Comparison of ENCODE assay signal across 1 cellular context in genomic region chr19:41363753-41364545, GRCh38.
A peak's percentile ranks its signal among the peaks of the same experiment; 100 is the strongest.
TF ChIP-seq lines count a peak whose summit lies in the region.

A gene with protein sequence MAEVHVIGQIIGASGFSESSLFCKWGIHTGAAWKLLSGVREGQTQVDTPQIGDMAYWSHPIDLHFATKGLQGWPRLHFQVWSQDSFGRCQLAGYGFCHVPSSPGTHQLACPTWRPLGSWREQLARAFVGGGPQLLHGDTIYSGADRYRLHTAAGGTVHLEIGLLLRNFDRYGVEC (minus strand): TSS chr19:41364149. CDS start chr19:41363519, 630 bp downstream.

TF ChIP-seq in HepG2, 621 proteins besides CTCF, POLR2A, EP300 and RAD21 (continued from another document and continues in another):
- no peak for TF ChIP-seq ZBTB8A (CRISPR knock-in tag; IDR thresholded peaks at IDR 0.05; ENCODE audit: borderline replicate concordance, low read depth)
- TF ChIP-seq POLR2AphosphoS5 (IDR thresholded peaks at IDR 0.05; ENCODE audit: low read depth, low read length): peak; percentile 87
- TF ChIP-seq DPF2 (CRISPR knock-in tag; IDR thresholded peaks at IDR 0.05; ENCODE audit: borderline replicate concordance, low read depth): no peak
- TF ChIP-seq ZNF7 (CRISPR knock-in tag; IDR thresholded peaks at IDR 0.05): no peak
- TF ChIP-seq ZNF572 (CRISPR knock-in tag; IDR thresholded peaks at IDR 0.05): 0 out of 2 replicates have a peak, but pooled peaks have one; percentile 47
- TF ChIP-seq, protein P1, sequence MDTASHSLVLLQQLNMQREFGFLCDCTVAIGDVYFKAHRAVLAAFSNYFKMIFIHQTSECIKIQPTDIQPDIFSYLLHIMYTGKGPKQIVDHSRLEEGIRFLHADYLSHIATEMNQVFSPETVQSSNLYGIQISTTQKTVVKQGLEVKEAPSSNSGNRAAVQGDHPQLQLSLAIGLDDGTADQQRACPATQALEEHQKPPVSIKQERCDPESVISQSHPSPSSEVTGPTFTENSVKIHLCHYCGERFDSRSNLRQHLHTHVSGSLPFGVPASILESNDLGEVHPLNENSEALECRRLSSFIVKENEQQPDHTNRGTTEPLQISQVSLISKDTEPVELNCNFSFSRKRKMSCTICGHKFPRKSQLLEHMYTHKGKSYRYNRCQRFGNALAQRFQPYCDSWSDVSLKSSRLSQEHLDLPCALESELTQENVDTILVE (CRISPR knock-in tag; IDR thresholded peaks at IDR 0.05): no peak
- TF ChIP-seq ZNF12 (CRISPR knock-in tag; IDR thresholded peaks at IDR 0.05): no peak
- 0 out of 2 replicates have a peak, but pooled peaks have one; percentile 49 for TF ChIP-seq ZSCAN31 (CRISPR knock-in tag; IDR thresholded peaks at IDR 0.05; ENCODE audit: low read depth)
- TF ChIP-seq NFYB (CRISPR knock-in tag; IDR thresholded peaks at IDR 0.05): peak; percentile 84
- no peak for TF ChIP-seq HNF4A (CRISPR knock-in tag; IDR thresholded peaks at IDR 0.05)
- no peak for TF ChIP-seq CCAR2 (optimal IDR thresholded peaks at IDR 0.05; ENCODE audit: low read depth, low read length)
- TF ChIP-seq HDAC1 (CRISPR knock-in tag; IDR thresholded peaks at IDR 0.05): peak; percentile 57
- TF ChIP-seq ZMAT3 (CRISPR knock-in tag; conservative IDR thresholded peaks at IDR 0.05): 0 out of 2 replicates have a peak, but pooled peaks have one; percentile 16
- TF ChIP-seq TOPORS (CRISPR knock-in tag; IDR thresholded peaks at IDR 0.05): no peak
- TF ChIP-seq RORA (CRISPR knock-in tag; IDR thresholded peaks at IDR 0.05): no peak
- no peak; the same call in 1 of the 2 replicates for TF ChIP-seq ZFP82 (CRISPR knock-in tag; IDR thresholded peaks at IDR 0.05; ENCODE audit: borderline replicate concordance)
- no peak for TF ChIP-seq FOXK2 (IDR thresholded peaks at IDR 0.05)
- TF ChIP-seq ZNF720 (CRISPR knock-in tag; IDR thresholded peaks at IDR 0.05): no peak
- TF ChIP-seq, protein P2, sequence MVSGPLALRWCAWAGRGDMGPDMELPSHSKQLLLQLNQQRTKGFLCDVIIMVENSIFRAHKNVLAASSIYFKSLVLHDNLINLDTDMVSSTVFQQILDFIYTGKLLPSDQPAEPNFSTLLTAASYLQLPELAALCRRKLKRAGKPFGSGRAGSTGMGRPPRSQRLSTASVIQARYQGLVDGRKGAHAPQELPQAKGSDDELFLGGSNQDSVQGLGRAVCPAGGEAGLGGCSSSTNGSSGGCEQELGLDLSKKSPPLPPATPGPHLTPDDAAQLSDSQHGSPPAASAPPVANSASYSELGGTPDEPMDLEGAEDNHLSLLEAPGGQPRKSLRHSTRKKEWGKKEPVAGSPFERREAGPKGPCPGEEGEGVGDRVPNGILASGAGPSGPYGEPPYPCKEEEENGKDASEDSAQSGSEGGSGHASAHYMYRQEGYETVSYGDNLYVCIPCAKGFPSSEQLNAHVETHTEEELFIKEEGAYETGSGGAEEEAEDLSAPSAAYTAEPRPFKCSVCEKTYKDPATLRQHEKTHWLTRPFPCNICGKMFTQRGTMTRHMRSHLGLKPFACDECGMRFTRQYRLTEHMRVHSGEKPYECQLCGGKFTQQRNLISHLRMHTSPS (CRISPR knock-in tag; IDR thresholded peaks at IDR 0.05; ENCODE audit: low read depth): no peak
- TF ChIP-seq RXRB (CRISPR knock-in tag; IDR thresholded peaks at IDR 0.05; ENCODE audit: borderline replicate concordance): no peak
- no peak for TF ChIP-seq SMARCC2 (IDR thresholded peaks at IDR 0.05)
- TF ChIP-seq CHD4 (IDR thresholded peaks at IDR 0.05; ENCODE audit: borderline replicate concordance, low read length): no peak; the same call in 1 of the 2 replicates
- no peak for TF ChIP-seq ZNF225 (CRISPR knock-in tag; IDR thresholded peaks at IDR 0.05)
- TF ChIP-seq RERE (CRISPR knock-in tag; IDR thresholded peaks at IDR 0.05; ENCODE audit: low read depth): no peak
- TF ChIP-seq, protein P3, sequence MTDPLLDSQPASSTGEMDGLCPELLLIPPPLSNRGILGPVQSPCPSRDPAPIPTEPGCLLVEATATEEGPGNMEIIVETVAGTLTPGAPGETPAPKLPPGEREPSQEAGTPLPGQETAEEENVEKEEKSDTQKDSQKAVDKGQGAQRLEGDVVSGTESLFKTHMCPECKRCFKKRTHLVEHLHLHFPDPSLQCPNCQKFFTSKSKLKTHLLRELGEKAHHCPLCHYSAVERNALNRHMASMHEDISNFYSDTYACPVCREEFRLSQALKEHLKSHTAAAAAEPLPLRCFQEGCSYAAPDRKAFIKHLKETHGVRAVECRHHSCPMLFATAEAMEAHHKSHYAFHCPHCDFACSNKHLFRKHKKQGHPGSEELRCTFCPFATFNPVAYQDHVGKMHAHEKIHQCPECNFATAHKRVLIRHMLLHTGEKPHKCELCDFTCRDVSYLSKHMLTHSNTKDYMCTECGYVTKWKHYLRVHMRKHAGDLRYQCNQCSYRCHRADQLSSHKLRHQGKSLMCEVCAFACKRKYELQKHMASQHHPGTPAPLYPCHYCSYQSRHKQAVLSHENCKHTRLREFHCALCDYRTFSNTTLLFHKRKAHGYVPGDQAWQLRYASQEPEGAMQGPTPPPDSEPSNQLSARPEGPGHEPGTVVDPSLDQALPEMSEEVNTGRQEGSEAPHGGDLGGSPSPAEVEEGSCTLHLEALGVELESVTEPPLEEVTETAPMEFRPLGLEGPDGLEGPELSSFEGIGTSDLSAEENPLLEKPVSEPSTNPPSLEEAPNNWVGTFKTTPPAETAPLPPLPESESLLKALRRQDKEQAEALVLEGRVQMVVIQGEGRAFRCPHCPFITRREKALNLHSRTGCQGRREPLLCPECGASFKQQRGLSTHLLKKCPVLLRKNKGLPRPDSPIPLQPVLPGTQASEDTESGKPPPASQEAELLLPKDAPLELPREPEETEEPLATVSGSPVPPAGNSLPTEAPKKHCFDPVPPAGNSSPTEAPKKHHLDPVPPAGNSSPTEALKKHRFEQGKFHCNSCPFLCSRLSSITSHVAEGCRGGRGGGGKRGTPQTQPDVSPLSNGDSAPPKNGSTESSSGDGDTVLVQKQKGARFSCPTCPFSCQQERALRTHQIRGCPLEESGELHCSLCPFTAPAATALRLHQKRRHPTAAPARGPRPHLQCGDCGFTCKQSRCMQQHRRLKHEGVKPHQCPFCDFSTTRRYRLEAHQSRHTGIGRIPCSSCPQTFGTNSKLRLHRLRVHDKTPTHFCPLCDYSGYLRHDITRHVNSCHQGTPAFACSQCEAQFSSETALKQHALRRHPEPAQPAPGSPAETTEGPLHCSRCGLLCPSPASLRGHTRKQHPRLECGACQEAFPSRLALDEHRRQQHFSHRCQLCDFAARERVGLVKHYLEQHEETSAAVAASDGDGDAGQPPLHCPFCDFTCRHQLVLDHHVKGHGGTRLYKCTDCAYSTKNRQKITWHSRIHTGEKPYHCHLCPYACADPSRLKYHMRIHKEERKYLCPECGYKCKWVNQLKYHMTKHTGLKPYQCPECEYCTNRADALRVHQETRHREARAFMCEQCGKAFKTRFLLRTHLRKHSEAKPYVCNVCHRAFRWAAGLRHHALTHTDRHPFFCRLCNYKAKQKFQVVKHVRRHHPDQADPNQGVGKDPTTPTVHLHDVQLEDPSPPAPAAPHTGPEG (CRISPR knock-in tag; IDR thresholded peaks at IDR 0.05): no peak
- TF ChIP-seq ZNF543 (CRISPR knock-in tag; IDR thresholded peaks at IDR 0.05): no peak
- no peak for TF ChIP-seq TGIF2 (CRISPR knock-in tag; IDR thresholded peaks at IDR 0.05)
- no peak for TF ChIP-seq ZNF629 (CRISPR knock-in tag; conservative IDR thresholded peaks at IDR 0.05)
- no peak for TF ChIP-seq EEA1 (CRISPR knock-in tag; IDR thresholded peaks at IDR 0.05; ENCODE audit: borderline replicate concordance)
- TF ChIP-seq, protein P4, sequence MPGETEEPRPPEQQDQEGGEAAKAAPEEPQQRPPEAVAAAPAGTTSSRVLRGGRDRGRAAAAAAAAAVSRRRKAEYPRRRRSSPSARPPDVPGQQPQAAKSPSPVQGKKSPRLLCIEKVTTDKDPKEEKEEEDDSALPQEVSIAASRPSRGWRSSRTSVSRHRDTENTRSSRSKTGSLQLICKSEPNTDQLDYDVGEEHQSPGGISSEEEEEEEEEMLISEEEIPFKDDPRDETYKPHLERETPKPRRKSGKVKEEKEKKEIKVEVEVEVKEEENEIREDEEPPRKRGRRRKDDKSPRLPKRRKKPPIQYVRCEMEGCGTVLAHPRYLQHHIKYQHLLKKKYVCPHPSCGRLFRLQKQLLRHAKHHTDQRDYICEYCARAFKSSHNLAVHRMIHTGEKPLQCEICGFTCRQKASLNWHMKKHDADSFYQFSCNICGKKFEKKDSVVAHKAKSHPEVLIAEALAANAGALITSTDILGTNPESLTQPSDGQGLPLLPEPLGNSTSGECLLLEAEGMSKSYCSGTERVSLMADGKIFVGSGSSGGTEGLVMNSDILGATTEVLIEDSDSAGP (CRISPR knock-in tag; IDR thresholded peaks at IDR 0.05; ENCODE audit: borderline replicate concordance): peak; percentile 81; the same call in 1 of the 2 replicates
- TF ChIP-seq AGO2 (optimal IDR thresholded peaks at IDR 0.05; ENCODE audit: low read depth, low read length): no peak
- TF ChIP-seq ZNF44 (CRISPR knock-in tag; IDR thresholded peaks at IDR 0.05): 0 out of 2 replicates have a peak, but pooled peaks have one; percentile 19
- TF ChIP-seq PBX2 (CRISPR knock-in tag; IDR thresholded peaks at IDR 0.05): peak; percentile 85
- TF ChIP-seq ZZZ3 (CRISPR knock-in tag; IDR thresholded peaks at IDR 0.05; ENCODE audit: borderline replicate concordance): no peak
- no peak for TF ChIP-seq HES4 (CRISPR knock-in tag; IDR thresholded peaks at IDR 0.05; ENCODE audit: borderline replicate concordance)
- TF ChIP-seq ZKSCAN1 (IDR thresholded peaks at IDR 0.05; ENCODE audit: low read length): no peak
- no peak for TF ChIP-seq MTA3 (CRISPR knock-in tag; IDR thresholded peaks at IDR 0.05)
- peak; percentile 68; the same call in 1 of the 2 replicates for TF ChIP-seq ZNF644 (CRISPR knock-in tag; IDR thresholded peaks at IDR 0.05; ENCODE audit: low read depth)
- no peak for TF ChIP-seq ELF4 (CRISPR knock-in tag; IDR thresholded peaks at IDR 0.05; ENCODE audit: borderline replicate concordance)
- no peak for TF ChIP-seq EED (CRISPR knock-in tag; IDR thresholded peaks at IDR 0.05)
- no peak for TF ChIP-seq SMYD3 (CRISPR knock-in tag; IDR thresholded peaks at IDR 0.05)
- TF ChIP-seq POLR2G (IDR thresholded peaks at IDR 0.05; ENCODE audit: low read depth, low read length): peak; percentile 81
- no peak for TF ChIP-seq ATRX (CRISPR knock-in tag; IDR thresholded peaks at IDR 0.05; ENCODE audit: borderline replicate concordance)
- TF ChIP-seq SALL1 (CRISPR knock-in tag; IDR thresholded peaks at IDR 0.05): peak; percentile 61
- no peak for TF ChIP-seq ZNF782 (CRISPR knock-in tag; IDR thresholded peaks at IDR 0.05; ENCODE audit: borderline replicate concordance)
- TF ChIP-seq ZFP90 (CRISPR knock-in tag; IDR thresholded peaks at IDR 0.05; ENCODE audit: borderline replicate concordance): no peak
